Comparison of ENCODE assay signal across 23 cellular contexts in the genomic region with DNA sequence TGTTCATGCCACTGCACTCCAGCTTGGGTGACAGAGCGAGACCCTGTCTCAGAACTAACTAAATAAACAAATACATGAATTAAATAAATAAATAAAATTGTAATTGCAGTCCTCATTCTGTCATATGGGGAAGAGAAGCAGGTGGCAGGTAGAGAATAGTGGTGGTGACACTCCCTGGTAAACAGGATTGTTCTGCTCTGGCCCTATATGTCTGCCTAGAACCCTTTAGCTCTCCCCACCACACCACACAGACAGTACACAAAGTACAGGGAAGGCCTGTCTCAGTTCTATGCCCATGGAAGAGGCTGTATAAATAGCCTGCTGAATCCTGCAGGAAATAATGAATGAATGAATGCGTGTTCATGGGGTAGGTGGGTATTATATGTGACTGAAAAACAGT.
"Had no signal": no experiment of that assay in that cellular context is flagged by ENCODE, and none has a peak within 500 bp of the region (broad histone marks: within the 10 kb centered on the region; RNA-seq: fewer than 3 reads in every experiment).

No MANE protein-coding gene starts in this region.

- H3K4me3 Mint-ChIP-seq: dendritic cell treated with granulocyte-macrophage colony-stimulating factor and Interleukin-4, amounts not matched to agents 40 ng/mL and 50 ng/mL, for 4 days; effector memory CD8-positive, alpha-beta T cell; endodermal cell had no signal

- H3K27me3 Mint-ChIP-seq: dendritic cell treated with granulocyte-macrophage colony-stimulating factor and Interleukin-4, amounts not matched to agents 40 ng/mL and 50 ng/mL, for 4 days had no signal

- H3K4me3 ChIP-seq: colonic mucosa, coronary artery, dorsolateral prefrontal cortex, esophagus muscularis mucosa, esophagus squamous epithelium, gastrocnemius medialis, gastroesophageal sphincter, heart left ventricle, heart right ventricle had no signal

- H3K27ac Mint-ChIP-seq: dendritic cell treated with granulocyte-macrophage colony-stimulating factor and Interleukin-4, amounts not matched to agents 40 ng/mL and 50 ng/mL, for 4 days; effector memory CD8-positive, alpha-beta T cell; endodermal cell had no signal

- DNase-seq: colonic mucosa; cortex of kidney; dermis blood vessel endothelial cell; dorsolateral prefrontal cortex; effector CD4-positive, alpha-beta T cell; effector CD8-positive, alpha-beta T cell; effector memory CD4-positive, alpha-beta T cell; effector memory CD8-positive, alpha-beta T cell; endodermal cell; esophagus squamous epithelium; foreskin fibroblast; foreskin keratinocyte; foreskin melanocyte; gastrocnemius medialis; glutamatergic neuron; head of caudate nucleus; heart left ventricle; heart right ventricle had no signal

- H3K9me3 Mint-ChIP-seq: effector memory CD8-positive, alpha-beta T cell had no signal

- ATAC-seq: effector memory CD8-positive, alpha-beta T cell; esophagus mucosa; foreskin keratinocyte; gastrocnemius medialis; gastroesophageal sphincter; heart left ventricle; heart right ventricle had no signal

- H3K9me3 ChIP-seq: colonic mucosa, esophagus muscularis mucosa, esophagus squamous epithelium, gastrocnemius medialis, gastroesophageal sphincter, heart left ventricle had no signal

- H3K4me1 ChIP-seq: colonic mucosa, esophagus muscularis mucosa, esophagus squamous epithelium, foreskin keratinocyte, gastrocnemius medialis, gastroesophageal sphincter, heart left ventricle, heart right ventricle had no signal

- H3K36me3 ChIP-seq: colonic mucosa, esophagus muscularis mucosa, esophagus squamous epithelium, gastrocnemius medialis, gastroesophageal sphincter, heart left ventricle, heart right ventricle had no signal
